Comparison of ENCODE assay signal across 8 cellular contexts in the genomic region with DNA sequence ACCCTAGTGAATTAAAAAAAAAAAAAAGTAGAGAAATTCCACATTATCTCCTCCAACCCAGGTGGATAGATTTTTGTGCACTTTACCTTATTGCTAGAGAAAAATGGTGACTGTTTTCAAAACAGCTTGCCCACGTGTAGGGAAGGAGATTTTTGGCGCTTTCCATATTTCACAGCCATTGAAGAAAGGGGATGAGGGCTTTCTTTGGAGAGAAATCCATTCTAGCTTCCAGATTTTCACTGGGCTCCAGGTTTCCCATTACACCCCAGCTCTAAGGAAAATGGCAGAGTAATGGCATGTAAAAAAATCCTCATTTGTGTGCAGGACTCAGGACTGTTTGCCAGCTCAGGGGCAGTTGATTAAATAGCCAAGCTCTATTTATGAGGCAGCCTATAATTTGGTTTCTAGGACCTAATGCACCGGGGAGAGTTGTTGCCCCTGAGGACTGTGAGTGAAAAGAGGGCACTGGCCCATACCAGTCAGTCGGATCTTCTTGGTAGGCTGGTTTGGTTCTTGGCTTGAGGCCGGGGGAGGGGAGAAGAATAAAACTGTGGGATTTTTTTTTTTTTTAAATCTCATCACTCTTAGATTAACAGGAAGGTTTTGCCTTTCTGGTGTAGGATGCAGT. TPM values are rescaled to one million over a fixed set of nuclear protein-coding genes. Genes with fewer than 3 reads are reported as not detected.
DNase-seq lines count a peak whose midpoint lies in the region; ATAC-seq and TF ChIP-seq lines count a peak whose summit lies in the region.

No MANE protein-coding gene starts in this region.

- H3K4me3 ChIP-seq in tibial artery: peak overlapping the region; percentile 58 to 66

- H3K27ac ChIP-seq in layer of hippocampus (ENCODE audit: low read depth, low read length) (peak overlapping the region; percentile 89), tibial artery (peak overlapping the region; percentile 96 to 97)

- DNase-seq in activated T-cell treated with anti-CD3 and anti-CD28 coated beads, Interleukin-2, amount 50 U/mL, for 24 hours: no peak
- DNase-seq in activated T-cell treated with anti-CD3 and anti-CD28 coated beads, Interleukin-2, amount 50 U/mL, for 1 hour: no peak
- DNase-seq in activated naive CD8-positive, alpha-beta T cell treated with anti-CD3 and anti-CD28 coated beads for 36 hours: no peak
- DNase-seq in tibial artery: no peak
- DNase-seq in GM13976 (ENCODE audit: low spot score): no peak
- no peak for DNase-seq in stimulated activated CD4-positive, alpha-beta T cell treated with anti-CD3 and anti-CD28 coated beads, Interleukin-4, amount 100 ng/mL, for 1 hour

- H3K4me3 Mint-ChIP-seq in activated T-cell treated with anti-CD3 and anti-CD28 coated beads, Interleukin-2, amount 50 U/mL, for 24 hours: peak overlapping the region; percentile 83
- H3K4me3 Mint-ChIP-seq in activated naive CD8-positive, alpha-beta T cell treated with anti-CD3 and anti-CD28 coated beads for 36 hours: peak overlapping the region; percentile 85

- TF ChIP-seq CTCF in tibial artery (IDR thresholded peaks at IDR 0.05) (no peak), GM13976 (IDR thresholded peaks at IDR 0.05; ENCODE audit: borderline replicate concordance, control extremely low read depth, extremely low read depth, insufficient read depth, missing control alignments) (no peak)

- no peaks in the 10 kb centered on the region for H3K27me3 Mint-ChIP-seq in activated T-cell treated with anti-CD3 and anti-CD28 coated beads, Interleukin-2, amount 50 U/mL, for 24 hours
- no peaks in the 10 kb centered on the region for H3K27me3 Mint-ChIP-seq in activated naive CD8-positive, alpha-beta T cell treated with anti-CD3 and anti-CD28 coated beads for 36 hours

- no peaks in the 10 kb centered on the region for H3K9me3 ChIP-seq in tibial artery

- H3K4me1 Mint-ChIP-seq in activated T-cell treated with anti-CD3 and anti-CD28 coated beads, Interleukin-2, amount 50 U/mL, for 24 hours (ENCODE audit: low read depth): peaks cover 37% of the 10 kb centered on the region
- H3K4me1 Mint-ChIP-seq in activated naive CD8-positive, alpha-beta T cell treated with anti-CD3 and anti-CD28 coated beads for 36 hours: peaks cover 35% of the 10 kb centered on the region

- ATAC-seq in GM18873 (IDR thresholded peaks at IDR 0.05; ENCODE audit: low FRiP score, unreplicated experiment): no peak

- H3K36me3 Mint-ChIP-seq in activated T-cell treated with anti-CD3 and anti-CD28 coated beads, Interleukin-2, amount 50 U/mL, for 24 hours (ENCODE audit: low read depth): peaks cover 3% of the 10 kb centered on the region
- H3K36me3 Mint-ChIP-seq in activated naive CD8-positive, alpha-beta T cell treated with anti-CD3 and anti-CD28 coated beads for 36 hours: no peaks in the 10 kb centered on the region

- H3K9me3 Mint-ChIP-seq in activated T-cell treated with anti-CD3 and anti-CD28 coated beads, Interleukin-2, amount 50 U/mL, for 24 hours: no peaks in the 10 kb centered on the region
- no peaks in the 10 kb centered on the region for H3K9me3 Mint-ChIP-seq in activated naive CD8-positive, alpha-beta T cell treated with anti-CD3 and anti-CD28 coated beads for 36 hours

- peaks cover 3 to 32% (median 26%) of the 10 kb centered on the region in 4 donors for H3K4me1 ChIP-seq in tibial artery

- in situ Hi-C loops in GM13976 (cut with MboI; ENCODE audit: low sequenced_read_pairs, unreplicated experiment): no loop called here

- intact Hi-C loops in tibial artery (cut with DNase I; ENCODE audit: low total_unique reads): no loop called here

- H3K27me3 ChIP-seq in layer of hippocampus (ENCODE audit: control insufficient read depth, insufficient read depth, low read length) (no peaks in the 10 kb centered on the region), tibial artery (peaks cover 0 to 3% of the 10 kb centered on the region in 2 donors)

- peak overlapping the region; percentile 96 for H3K27ac Mint-ChIP-seq in activated T-cell treated with anti-CD3 and anti-CD28 coated beads, Interleukin-2, amount 50 U/mL, for 24 hours
- peak overlapping the region; percentile 98 for H3K27ac Mint-ChIP-seq in activated naive CD8-positive, alpha-beta T cell treated with anti-CD3 and anti-CD28 coated beads for 36 hours

- H3K36me3 ChIP-seq in tibial artery: no peaks in the 10 kb centered on the region

RNA-seq across cellular contexts. Expression of a gene that starts 2.1 kb away (rescaled TPM):
- total RNA-seq in activated naive CD8-positive, alpha-beta T cell treated with anti-CD3 and anti-CD28 coated beads for 36 hours: 10 to 100 TPM; 75.6 to 78.4 TPM
